In genomic region chr5:147507480-147508126, GRCh38 we compare ENCODE assay signal across 13 cellular contexts. TPM values are rescaled to one million over a fixed set of nuclear protein-coding genes. Genes with fewer than 3 reads are reported as not detected.
A peak's percentile ranks its signal among the peaks of the same experiment; 100 is the strongest.
DNase-seq lines count a peak whose midpoint lies in the region; ATAC-seq, FAIRE-seq and TF ChIP-seq lines count a peak whose summit lies in the region.
"Had no signal": no experiment of that assay in that cellular context is flagged by ENCODE, and none has a peak within 500 bp of the region (broad histone marks: within the 10 kb centered on the region; RNA-seq: fewer than 3 reads in every experiment).

No MANE protein-coding gene starts in this region.

- no peak for FAIRE-seq in pancreas (lab: Jason Lieb, UNC)

- H3K9me3 ChIP-seq in mucosa of rectum (ENCODE audit: control insufficient read depth in 2 of 2, low read length in 2 of 2) = no peaks in the 10 kb centered on the region
- no peaks in the 10 kb centered on the region for H3K9me3 ChIP-seq in pancreas

- H3K4me1 ChIP-seq in mucosa of rectum (ENCODE audit: control insufficient read depth in 2 of 2, insufficient read depth in 2 of 2, low read length in 2 of 2) (no peaks in the 10 kb centered on the region), pancreas (peaks cover 0 to 9% (median 0%) of the 10 kb centered on the region in 3 donors)

- peaks cover 9% of the 10 kb centered on the region for H3K4me1 Mint-ChIP-seq in stimulated activated naive CD8-positive, alpha-beta T cell treated with anti-CD3 and anti-CD28 coated beads, Interleukin-15, amount 100 ng/mL, for 72 hours

- H3K4me3 Mint-ChIP-seq in stimulated activated naive CD8-positive, alpha-beta T cell treated with anti-CD3 and anti-CD28 coated beads, Interleukin-15, amount 100 ng/mL, for 72 hours = no peak overlapping the region
- H3K4me3 Mint-ChIP-seq: immature natural killer cell had no signal

- H3K27me3 ChIP-seq in mucosa of rectum (ENCODE audit: control insufficient read depth in 2 of 2, insufficient read depth in 2 of 2, low read length in 2 of 2) = peaks cover 3 to 14% of the 10 kb centered on the region in 2 donors
- peaks cover 0 to 6% (median 2%) of the 10 kb centered on the region in 4 donors for H3K27me3 ChIP-seq in pancreas

- intact Hi-C loops in left cardiac atrium (cut with DNase I) (loop anchor here in 1 of 2 donors (5.0 kb wide), 2 partner anchors 40 to 55 kb away; no protein-coding TSS in a partner anchor), Right ventricle myocardium superior (cut with DNase I) (loop anchor here (10.0 kb wide), 1 partner anchor 47 kb away; no protein-coding TSS in a partner anchor), pancreas (cut with DNase I) (no loop called here)

- peaks cover 42% of the 10 kb centered on the region for H3K27me3 Mint-ChIP-seq in stimulated activated naive CD8-positive, alpha-beta T cell treated with anti-CD3 and anti-CD28 coated beads, Interleukin-15, amount 100 ng/mL, for 72 hours

- H3K9ac ChIP-seq in mucosa of rectum (ENCODE audit: low read depth in 1 of 2, low read length in 2 of 2) = no peak overlapping the region
- H3K9ac ChIP-seq: BLaER1 treated with 17β-estradiol and CSF1 and Interleukin-3, amounts not matched to agents 10 nM and 100 nM had no signal

- peak overlapping the region; percentile 53 to 69 for H3K27ac ChIP-seq in mucosa of rectum (ENCODE audit: low read depth in 2 of 2, low read length in 2 of 2)
- no peak overlapping the region for H3K27ac ChIP-seq in pancreas
- H3K27ac ChIP-seq: BLaER1 treated with 17β-estradiol and CSF1 and Interleukin-3, amounts not matched to agents 10 nM and 100 nM had no signal

- DNase-seq in left cardiac atrium (peak; percentile 37), Right ventricle myocardium superior (no peak), dedifferentiated amniotic fluid mesenchymal stem cell (ENCODE audit: extremely low spot score) (peak; percentile 83), NCI-H146 (lab: John Stamatoyannopoulos, UW) (no peak), pancreas (no peak)
- no peak for DNase-seq in stimulated activated naive CD8-positive, alpha-beta T cell treated with anti-CD3 and anti-CD28 coated beads, Interleukin-15, amount 100 ng/mL, for 72 hours
- DNase-seq: activated naive CD4-positive, alpha-beta T cell treated with anti-CD3 and anti-CD28 coated beads, Interleukin-2, amount 50 U/mL, for 16 hours; immature natural killer cell; NCI-H1436; T-helper 9 cell had no signal

- ATAC-seq in left cardiac atrium (peak in 1 of 2 donors; percentile 37), Right ventricle myocardium superior (ENCODE audit: poor library complexity) (no peak), GM21423 (IDR thresholded peaks at IDR 0.05; ENCODE audit: unreplicated experiment) (no peak), pancreas (no peak)
- ATAC-seq in stimulated activated naive CD8-positive, alpha-beta T cell treated with anti-CD3 and anti-CD28 coated beads, Interleukin-15, amount 100 ng/mL, for 72 hours = no peak

- no peak for TF ChIP-seq CTCF in pancreas (IDR thresholded peaks at IDR 0.05)

- no peak overlapping the region for H3K27ac Mint-ChIP-seq in stimulated activated naive CD8-positive, alpha-beta T cell treated with anti-CD3 and anti-CD28 coated beads, Interleukin-15, amount 100 ng/mL, for 72 hours
- H3K27ac Mint-ChIP-seq: immature natural killer cell had no signal

- peak overlapping the region; percentile 10 to 70 for H3K4me3 ChIP-seq in mucosa of rectum (ENCODE audit: low read length in 2 of 2)
- no peak overlapping the region for H3K4me3 ChIP-seq in pancreas
- H3K4me3 ChIP-seq: BLaER1 treated with 17β-estradiol and CSF1 and Interleukin-3, amounts not matched to agents 10 nM and 100 nM had no signal

- H3K36me3 ChIP-seq in mucosa of rectum (ENCODE audit: control insufficient read depth in 2 of 2, insufficient read depth in 2 of 2, low read length in 2 of 2) (no peaks in the 10 kb centered on the region), pancreas (no peaks in the 10 kb centered on the region)
- H3K36me3 ChIP-seq: BLaER1 treated with 17β-estradiol and CSF1 and Interleukin-3, amounts not matched to agents 10 nM and 100 nM had no signal

- H3K9me3 Mint-ChIP-seq in stimulated activated naive CD8-positive, alpha-beta T cell treated with anti-CD3 and anti-CD28 coated beads, Interleukin-15, amount 100 ng/mL, for 72 hours = no peaks in the 10 kb centered on the region

- WGBS in pancreas, 2 donors = 59 to 61% methylated on average over 7 of the region's 7 CpGs

RNA-seq across cellular contexts. Expression of gene DPYSL3, which starts 2.3 kb away (rescaled TPM):
- 10 to 100 TPM; 42.4 to 55.7 TPM for total RNA-seq in left cardiac atrium
- 20.5 TPM for total RNA-seq in Right ventricle myocardium superior
- total RNA-seq in pancreas = 10 to 100 TPM in 2 of 6 donors, 1 to 10 TPM in 4; 1.7 to 18.4 (median 3.8) TPM
- polyA plus RNA-seq in pancreas = 1 to 10 TPM; 4.8 to 6.2 TPM
- polyA plus RNA-seq: immature natural killer cell had no signal

Comparison
In these comparisons a context has a peak if more than half of its experiments do, and no peak if none do; other contexts are left out.
1. DNase-seq: peak in left cardiac atrium (single experiment) and dedifferentiated amniotic fluid mesenchymal stem cell (single experiment); none in Right ventricle myocardium superior (single experiment), NCI-H146 (single experiment), stimulated activated naive CD8-positive, alpha-beta T cell treated with anti-CD3 and anti-CD28 coated beads, Interleukin-15, amount 100 ng/mL, for 72 hours (0 of 2) and pancreas (0 of 6).
2. H3K27ac ChIP-seq: peak in mucosa of rectum (2 of 2); none in pancreas (0 of 4).
3. H3K4me3 ChIP-seq: peak in mucosa of rectum (2 of 2); none in pancreas (0 of 4).